ENCODE assay signal across 18 cellular contexts in genomic region chr3:117263735-117264134, GRCh38.
A peak's percentile ranks its signal among the peaks of the same experiment; 100 is the strongest.
DNase-seq lines count a peak whose midpoint lies in the region; ATAC-seq, FAIRE-seq and TF ChIP-seq lines count a peak whose summit lies in the region.
"Had no signal": no experiment of that assay in that cellular context is flagged by ENCODE, and none has a peak within 500 bp of the region (broad histone marks: within the 10 kb centered on the region; RNA-seq: fewer than 3 reads in every experiment).

No MANE protein-coding gene starts in this region.

- no peaks in the 10 kb centered on the region for H3K9me2 ChIP-seq in SK-N-SH

- DNase-seq in SK-N-SH (no peak), NCI-H446 (lab: John Stamatoyannopoulos, UW) (peak; percentile 62 to 83), endothelial cell of umbilical vein (ENCODE audit: low read depth, low spot score) (no peak), NCI-H1417 treated with DMSO at 0.1 percent for 48 hours (lab: John Stamatoyannopoulos, UW) (no peak), NCI-H1436 (lab: John Stamatoyannopoulos, UW) (no peak), right cardiac atrium (no peak)
- DNase-seq: Caco-2; CD8-positive, alpha-beta T cell; DMS79 treated with DMSO at 0.1 percent for 48 hours; EL; GOT3 had no signal

- H3K27me3 ChIP-seq in SK-N-SH (ENCODE audit: insufficient read depth) (no peaks in the 10 kb centered on the region), endothelial cell of umbilical vein (ENCODE audit: control insufficient read depth in 2 of 2, insufficient read depth in 2 of 2, low read length in 2 of 2) (no peaks in the 10 kb centered on the region), right cardiac atrium (ENCODE audit: control insufficient read depth, insufficient read depth) (no peaks in the 10 kb centered on the region)

- WGBS in SK-N-SH (ENCODE audit: low lambda C conversion rate), result 31% methylated on average over 1 of the region's 1 CpG
- 83% methylated on average over 1 of the region's 1 CpG for WGBS in right cardiac atrium

- TF ChIP-seq RAD21 in SK-N-SH (IDR thresholded peaks at IDR 0.05; ENCODE audit: low read length), result no peak

- H2AFZ ChIP-seq in SK-N-SH (ENCODE audit: low read depth) (no peak overlapping the region), endothelial cell of umbilical vein (ENCODE audit: low read depth, low read length) (no peak overlapping the region)

- no peak overlapping the region for H3K4me2 ChIP-seq in SK-N-SH
- no peak overlapping the region for H3K4me2 ChIP-seq in endothelial cell of umbilical vein (ENCODE audit: insufficient read depth, low read length)

- POLR2A ChIA-PET in SK-N-SH (lab: Yijun Ruan, JAX) (no interaction called here), endothelial cell of umbilical vein (lab: Charles Lee) (no interaction called here)

- peak; percentile 60; the same call in 2 of the 3 replicates for ATAC-seq in SK-N-SH treated with all-trans-retinoic acid at 6 μM for 48 hours
- no peak for ATAC-seq in GM19397 (IDR thresholded peaks at IDR 0.05; ENCODE audit: unreplicated experiment)
- no peak for ATAC-seq in right cardiac atrium
- ATAC-seq: CD8-positive, alpha-beta T cell had no signal

- H3K27ac ChIP-seq in SK-N-SH (ENCODE audit: low read depth in 2 of 2, low read length in 1 of 2) (peak overlapping the region in 1 of 2 experiments; percentile 50; a peak in 2 of 4 replicates), endothelial cell of umbilical vein (ENCODE audit: insufficient read depth, low read depth, low read length) (no peak overlapping the region), right cardiac atrium (ENCODE audit: low read length) (no peak overlapping the region)
- H3K27ac ChIP-seq: 22Rv1, C4-2B had no signal

- TF ChIP-seq POLR2A in endothelial cell of umbilical vein (IDR thresholded peaks at IDR 0.05; ENCODE audit: low read depth, low read length), result no peak

- no peak for TF ChIP-seq CTCF in SK-N-SH (IDR thresholded peaks at IDR 0.05)
- TF ChIP-seq CTCF in endothelial cell of umbilical vein (IDR thresholded peaks at IDR 0.05; ENCODE audit: extremely low read depth in 1 of 2, insufficient read depth in 1 of 2, low read depth in 1 of 2, low read length in 2 of 2), result no peak

- no peaks in the 10 kb centered on the region for H3K79me2 ChIP-seq in SK-N-SH (ENCODE audit: insufficient read depth)
- no peaks in the 10 kb centered on the region for H3K79me2 ChIP-seq in endothelial cell of umbilical vein (ENCODE audit: control insufficient read depth, insufficient read depth, low read length)

- no peaks in the 10 kb centered on the region for H3K9me3 ChIP-seq in SK-N-SH
- no peaks in the 10 kb centered on the region for H3K9me3 ChIP-seq in endothelial cell of umbilical vein (replicated peaks; ENCODE audit: control insufficient read depth, insufficient read depth, low read length)
- no peaks in the 10 kb centered on the region for H3K9me3 ChIP-seq in right cardiac atrium (ENCODE audit: control insufficient read depth, low read length)
- H3K9me3 ChIP-seq: Caco-2, HAP-1 had no signal

- CTCF ChIA-PET in SK-N-SH (lab: Yijun Ruan, JAX) (no interaction called here), endothelial cell of umbilical vein (lab: Charles Lee) (no interaction called here)

- H3F3A ChIP-seq in SK-N-SH (replicated peaks; ENCODE audit: insufficient read depth), result no peaks in the 10 kb centered on the region

- H3K4me3 ChIP-seq in SK-N-SH (ENCODE audit: low read depth in 2 of 2, low read length in 1 of 2), result no peak overlapping the region
- H3K4me3 ChIP-seq in endothelial cell of umbilical vein (replicated peaks in 1 of 3; ENCODE audit: insufficient read depth in 1 of 3, low read depth in 1 of 3, low read length in 3 of 3), result no peak overlapping the region
- no peak overlapping the region for H3K4me3 ChIP-seq in right cardiac atrium (ENCODE audit: low read length)
- H3K4me3 ChIP-seq: HAP-1 had no signal

- no peak for FAIRE-seq in endothelial cell of umbilical vein (lab: Jason Lieb, UNC)
- FAIRE-seq: G401.6, GM12891 had no signal

- dilution Hi-C loops in endothelial cell of umbilical vein (cut with MboI; ENCODE audit: extremely low pct_ligation_motif_present, low sequenced_read_pairs), result no loop called here

- intact Hi-C loops in endothelial cell of umbilical vein (cut with micrococcal nuclease), result no loop called here
- intact Hi-C loops in right cardiac atrium (cut with DNase I), result no loop called here

- no peaks in the 10 kb centered on the region for H3K9me1 ChIP-seq in endothelial cell of umbilical vein (replicated peaks; ENCODE audit: control insufficient read depth, extremely low read depth, insufficient read depth, low read length)

- no peak for TF ChIP-seq EP300 in SK-N-SH (IDR thresholded peaks at IDR 0.05; ENCODE audit: borderline replicate concordance in 1 of 2, low read depth in 1 of 2, low read length in 1 of 2)

- no peaks in the 10 kb centered on the region; a peak in 2 of 4 replicates for H3K4me1 ChIP-seq in SK-N-SH (ENCODE audit: control insufficient read depth in 1 of 2, insufficient read depth in 2 of 2, low read depth in 1 of 2, low read length in 1 of 2)
- H3K4me1 ChIP-seq in endothelial cell of umbilical vein (ENCODE audit: control insufficient read depth, extremely low read depth, insufficient read depth, low read length), result no peaks in the 10 kb centered on the region
- no peaks in the 10 kb centered on the region for H3K4me1 ChIP-seq in right cardiac atrium (ENCODE audit: control insufficient read depth, insufficient read depth, low read length)

- no TSS peak for BruUV-seq in endothelial cell of umbilical vein (replicated peaks; lab: Mats Ljungman, UMichigan)

- H3K36me3 ChIP-seq in SK-N-SH (replicated peaks in 1 of 2; ENCODE audit: control insufficient read depth in 1 of 2, insufficient read depth in 2 of 2, low read length in 1 of 2), result no peaks in the 10 kb centered on the region
- H3K36me3 ChIP-seq in endothelial cell of umbilical vein (ENCODE audit: control insufficient read depth in 2 of 2, extremely low read depth in 1 of 2, insufficient read depth in 2 of 2, low read length in 2 of 2), result no peaks in the 10 kb centered on the region
- H3K36me3 ChIP-seq: HAP-1 had no signal

- H4K20me1 ChIP-seq in SK-N-SH (ENCODE audit: insufficient read depth) (no peaks in the 10 kb centered on the region), endothelial cell of umbilical vein (replicated peaks; ENCODE audit: control insufficient read depth, extremely low read depth, insufficient read depth, low read length) (no peaks in the 10 kb centered on the region)

- H3K9ac ChIP-seq in SK-N-SH (no peak overlapping the region), endothelial cell of umbilical vein (replicated peaks; ENCODE audit: extremely low read depth, insufficient read depth, low read length) (no peak overlapping the region)

TF ChIP-seq in SK-N-SH treated with all-trans-retinoic acid at 6 μM for 48 hours, 23 proteins besides CTCF, POLR2A, EP300 and RAD21 (continues in another document):
- TF ChIP-seq ZC3H10 (CRISPR knock-in tag; IDR thresholded peaks at IDR 0.05) (no peak), ZFP30 (CRISPR knock-in tag; IDR thresholded peaks at IDR 0.05) (no peak)

TF ChIP-seq in SK-N-SH, 30 proteins besides CTCF, POLR2A, EP300 and RAD21 (continues in another document):
- no peak for TF ChIP-seq REST (IDR thresholded peaks at IDR 0.05; ENCODE audit: low read depth, low read length)

TF ChIP-seq in endothelial cell of umbilical vein, 7 proteins besides CTCF, POLR2A, EP300 and RAD21:
- no peak for TF ChIP-seq JUN (IDR thresholded peaks at IDR 0.05; ENCODE audit: borderline replicate concordance, insufficient read depth, insufficient read length, low read depth)
- TF ChIP-seq FOS (IDR thresholded peaks at IDR 0.05; ENCODE audit: borderline replicate concordance, insufficient read depth, low read length), result peak; percentile 19

Comparison
In these comparisons a context has a peak if more than half of its experiments do, and no peak if none do; other contexts are left out.
1. DNase-seq: peak in NCI-H446 (2 of 2); none in SK-N-SH (single experiment), endothelial cell of umbilical vein (single experiment), NCI-H1417 treated with DMSO at 0.1 percent for 48 hours (single experiment), NCI-H1436 (single experiment) and right cardiac atrium (0 of 3).